Comparison of ENCODE assay signal across 9 cellular contexts in genomic region chr17:48594412-48595106, GRCh38. TPM values are rescaled to one million over a fixed set of nuclear protein-coding genes. Genes with fewer than 3 reads are reported as not detected.
DNase-seq lines count a peak whose midpoint lies in the region; ATAC-seq lines count a peak whose summit lies in the region.
"Had no signal": no experiment of that assay in that cellular context is flagged by ENCODE, and none has a peak within 500 bp of the region (broad histone marks: within the 10 kb centered on the region; RNA-seq: fewer than 3 reads in every experiment).

No MANE protein-coding gene starts in this region.

- no peak for ATAC-seq in activated T-helper 17 cell treated with anti-CD3 and anti-CD28 coated beads, Interleukin-2, amount 50 U/mL, for 72 hours (replicated peaks)

- peak overlapping the region; percentile 67 for H3K4me3 Mint-ChIP-seq in activated T-helper 17 cell treated with anti-CD3 and anti-CD28 coated beads, Interleukin-2, amount 50 U/mL, for 72 hours

- no peaks in the 10 kb centered on the region for H3K36me3 ChIP-seq in ES-I3 (ENCODE audit: insufficient read depth, low read length)
- H3K36me3 ChIP-seq in muscle layer of duodenum (ENCODE audit: control insufficient read depth in 1 of 2, insufficient read depth in 2 of 2, low read length in 2 of 2): no peaks in the 10 kb centered on the region
- H3K36me3 ChIP-seq: tibial nerve had no signal

- DNase-seq in NCI-H187 (lab: John Stamatoyannopoulos, UW): no peak
- DNase-seq in HuH-7.5 (ENCODE audit: low spot score): no peak
- no peak for DNase-seq in stimulated activated CD4-positive, alpha-beta T cell treated with anti-CD3 and anti-CD28 coated beads, Interleukin-15, amount 100 ng/mL, for 24 hours
- DNase-seq: NCI-H524 treated with DMSO at 0.1 percent for 48 hours had no signal

- H3K4me1 Mint-ChIP-seq in activated T-helper 17 cell treated with anti-CD3 and anti-CD28 coated beads, Interleukin-2, amount 50 U/mL, for 72 hours: peaks cover 16% of the 10 kb centered on the region

- H3K36me3 Mint-ChIP-seq in activated T-helper 17 cell treated with anti-CD3 and anti-CD28 coated beads, Interleukin-2, amount 50 U/mL, for 72 hours (ENCODE audit: low read depth): no peaks in the 10 kb centered on the region

- H3K9ac ChIP-seq in ES-I3 (ENCODE audit: low read depth, low read length): peak overlapping the region; percentile 23; the same call in 1 of the 2 replicates

- peak overlapping the region; percentile 67 for H3K27ac ChIP-seq in muscle layer of duodenum (ENCODE audit: low read length)
- H3K27ac ChIP-seq: tibial nerve had no signal

- no peak overlapping the region for H3K27ac Mint-ChIP-seq in activated T-helper 17 cell treated with anti-CD3 and anti-CD28 coated beads, Interleukin-2, amount 50 U/mL, for 72 hours

- H3K4me1 ChIP-seq in ES-I3 (ENCODE audit: insufficient read depth, low read length): peaks cover 18% of the 10 kb centered on the region
- peaks cover 11 to 29% of the 10 kb centered on the region in 2 donors for H3K4me1 ChIP-seq in muscle layer of duodenum (ENCODE audit: control insufficient read depth in 1 of 2, insufficient read depth in 2 of 2, low read length in 2 of 2)

- peaks cover 71% of the 10 kb centered on the region for H3K27me3 Mint-ChIP-seq in activated T-helper 17 cell treated with anti-CD3 and anti-CD28 coated beads, Interleukin-2, amount 50 U/mL, for 72 hours

- peaks cover 8% of the 10 kb centered on the region for H3K27me3 ChIP-seq in muscle layer of duodenum (ENCODE audit: low read depth, low read length)

- H3K9me3 ChIP-seq in ES-I3 (ENCODE audit: control insufficient read depth, insufficient read depth, low read length) (no peaks in the 10 kb centered on the region), muscle layer of duodenum (ENCODE audit: control insufficient read depth in 1 of 2, low read length in 2 of 2) (no peaks in the 10 kb centered on the region)
- H3K9me3 ChIP-seq: tibial nerve had no signal

- no peaks in the 10 kb centered on the region for H3K9me3 Mint-ChIP-seq in activated T-helper 17 cell treated with anti-CD3 and anti-CD28 coated beads, Interleukin-2, amount 50 U/mL, for 72 hours

- H3K4me3 ChIP-seq in muscle layer of duodenum (ENCODE audit: low read depth in 1 of 2, low read length in 2 of 2): peak overlapping the region; percentile 33 to 76

RNA-seq across cellular contexts. Expression of gene HOXB5, which starts 1.0 kb away (rescaled TPM):
- not detected for total RNA-seq in activated T-helper 17 cell treated with anti-CD3 and anti-CD28 coated beads, Interleukin-2, amount 50 U/mL, for 72 hours
- total RNA-seq: MCF 10A had no signal

RNA-seq across cellular contexts. Expression of gene HOXB3, which starts 4.5 kb away (rescaled TPM):
- 1 to 10 TPM; 3.1 to 5.4 TPM for total RNA-seq in activated T-helper 17 cell treated with anti-CD3 and anti-CD28 coated beads, Interleukin-2, amount 50 U/mL, for 72 hours

RNA-seq across cellular contexts. Expression of gene HOXB6, which starts 10.2 kb away (rescaled TPM):
- total RNA-seq in activated T-helper 17 cell treated with anti-CD3 and anti-CD28 coated beads, Interleukin-2, amount 50 U/mL, for 72 hours: under 1 TPM; 0.37 to 0.39 TPM
- total RNA-seq: MCF 10A had no signal

RNA-seq across cellular contexts. Expression of gene HOXB7, which starts 16.3 kb away (rescaled TPM):
- total RNA-seq in activated T-helper 17 cell treated with anti-CD3 and anti-CD28 coated beads, Interleukin-2, amount 50 U/mL, for 72 hours: under 1 TPM in 1 of 2 donors, not detected in 1; 0.95 TPM
- total RNA-seq: MCF 10A had no signal

RNA-seq across cellular contexts. Expression of gene HOXB4, which starts 16.4 kb away (rescaled TPM):
- total RNA-seq in activated T-helper 17 cell treated with anti-CD3 and anti-CD28 coated beads, Interleukin-2, amount 50 U/mL, for 72 hours: 1 to 10 TPM; 2.6 to 2.8 TPM
